Comparison of ENCODE assay signal across 15 cellular contexts in genomic region chrX:7153231-7153630, GRCh38. TPM values are rescaled to one million over a fixed set of nuclear protein-coding genes. Genes with fewer than 3 reads are reported as not detected.
DNase-seq lines count a peak whose midpoint lies in the region; ATAC-seq and TF ChIP-seq lines count a peak whose summit lies in the region.
"Had no signal": no experiment of that assay in that cellular context is flagged by ENCODE, and none has a peak within 500 bp of the region (broad histone marks: within the 10 kb centered on the region; RNA-seq: fewer than 3 reads in every experiment).

No MANE protein-coding gene starts in this region.

- H4K91ac ChIP-seq in H9 (ENCODE audit: insufficient read length, low read depth, low read length) (no peak overlapping the region), IMR-90 (ENCODE audit: insufficient read depth, low read depth, low read length) (no peak overlapping the region)

- H3K23me2 ChIP-seq in H9 (ENCODE audit: insufficient read length, low read depth, low read length, poor library complexity, severe bottlenecking), result no peaks in the 10 kb centered on the region

- TF ChIP-seq CTCF in H9 (conservative IDR thresholded peaks at IDR 0.05), result no peak
- TF ChIP-seq CTCF in IMR-90 (conservative IDR thresholded peaks at IDR 0.05; ENCODE audit: low read depth, low read length), result no peak
- no peak for TF ChIP-seq CTCF in esophagus muscularis mucosa (IDR thresholded peaks at IDR 0.05)

- in situ Hi-C loops in IMR-90 (cut with MboI; ENCODE audit: low sequenced_read_pairs), result no loop called here

- TF ChIP-seq POLR2A in IMR-90 (IDR thresholded peaks at IDR 0.05; ENCODE audit: low read depth, low read length) (no peak), esophagus muscularis mucosa (IDR thresholded peaks at IDR 0.05; ENCODE audit: low read depth) (no peak)

- DNase-seq in H9, result no peak
- DNase-seq in IMR-90, result no peak
- DNase-seq in stimulated activated naive CD4-positive, alpha-beta T cell treated with Interleukin-2 at 50 U/mL for 16 hours (lab: John Stamatoyannopoulos, UW), result no peak
- no peak for DNase-seq in esophagus muscularis mucosa (ENCODE audit: extremely low spot score)
- DNase-seq: C1 segment of cervical spinal cord; Calu3; CD4-positive, alpha-beta memory T cell; COR-L47; DMS153; EL; GDM1 had no signal

- H2BK5ac ChIP-seq in H9 (ENCODE audit: insufficient read length, low read length) (no peak overlapping the region), IMR-90 (ENCODE audit: low read depth, low read length, poor library complexity, severe bottlenecking) (no peak overlapping the region)

- H3K4me3 ChIP-seq in IMR-90 (ENCODE audit: insufficient read depth, low read depth, low read length), result no peak overlapping the region
- H3K4me3 ChIP-seq in esophagus muscularis mucosa, result no peak overlapping the region
- H3K4me3 ChIP-seq: GM23338, HAP-1 had no signal

- no peak overlapping the region for H3K9ac ChIP-seq in H9 (ENCODE audit: extremely low read depth, insufficient read length, low read length)
- H3K9ac ChIP-seq in IMR-90 (ENCODE audit: low read depth, low read length), result no peak overlapping the region

- peak overlapping the region in 1 of 3 experiments; percentile 9; a peak in 2 of 7 replicates for H3K27ac Mint-ChIP-seq in H9
- H3K27ac Mint-ChIP-seq in dendritic cell treated with granulocyte-macrophage colony-stimulating factor and Interleukin-4, amounts not matched to agents 40 ng/mL and 50 ng/mL, for 4 days, result peak overlapping the region; percentile 17
- H3K27ac Mint-ChIP-seq: GM23338 had no signal

- TF ChIP-seq EP300 in esophagus muscularis mucosa (IDR thresholded peaks at IDR 0.05), result no peak

- H3K36me3 ChIP-seq in IMR-90 (ENCODE audit: control insufficient read depth, insufficient read depth, low read length) (no peaks in the 10 kb centered on the region), esophagus muscularis mucosa (no peaks in the 10 kb centered on the region)
- H3K36me3 ChIP-seq: HAP-1 had no signal

- H3K27me3 Mint-ChIP-seq in H9 (ENCODE audit: low read depth), result peaks cover 10% of the 10 kb centered on the region
- H3K27me3 Mint-ChIP-seq in dendritic cell treated with granulocyte-macrophage colony-stimulating factor and Interleukin-4, amounts not matched to agents 40 ng/mL and 50 ng/mL, for 4 days, result no peaks in the 10 kb centered on the region
- H3K27me3 Mint-ChIP-seq: CD4-positive, alpha-beta memory T cell had no signal

- H4K8ac ChIP-seq in H9 (replicated peaks; ENCODE audit: insufficient read length, low read depth, low read length) (no peak overlapping the region), IMR-90 (ENCODE audit: low read depth in 2 of 2, low read length in 2 of 2) (no peak overlapping the region)

- H4K5ac ChIP-seq in H9 (ENCODE audit: insufficient read length, low read depth, low read length) (peak overlapping the region; percentile 80), IMR-90 (ENCODE audit: low read depth, low read length) (no peak overlapping the region)

- no peaks in the 10 kb centered on the region for H3K36me3 Mint-ChIP-seq in H9 (ENCODE audit: insufficient read depth in 1 of 3, low read depth in 3 of 3)
- peaks cover 3% of the 10 kb centered on the region for H3K36me3 Mint-ChIP-seq in dendritic cell treated with granulocyte-macrophage colony-stimulating factor and Interleukin-4, amounts not matched to agents 40 ng/mL and 50 ng/mL, for 4 days (ENCODE audit: low read depth)

- H3K4me1 Mint-ChIP-seq in H9, result peaks cover 14 to 16% of the 10 kb centered on the region in 2 experiments
- no peaks in the 10 kb centered on the region for H3K4me1 Mint-ChIP-seq in dendritic cell treated with granulocyte-macrophage colony-stimulating factor and Interleukin-4, amounts not matched to agents 40 ng/mL and 50 ng/mL, for 4 days (ENCODE audit: low read depth)

- TF ChIP-seq RAD21 in IMR-90 (IDR thresholded peaks at IDR 0.05; ENCODE audit: low read length), result no peak

- H2AK9ac ChIP-seq in IMR-90 (replicated peaks; ENCODE audit: low read depth, low read length, poor library complexity), result no peak overlapping the region

- no peak overlapping the region for H3K27ac ChIP-seq in H9 (ENCODE audit: insufficient read length, low read depth, low read length)
- no peak overlapping the region for H3K27ac ChIP-seq in IMR-90 (ENCODE audit: insufficient read depth, low read length)
- H3K27ac ChIP-seq in esophagus muscularis mucosa (replicated peaks in 1 of 4), result no peak overlapping the region

- no peak overlapping the region for H2BK15ac ChIP-seq in H9 (ENCODE audit: low read depth, low read length)
- no peak overlapping the region for H2BK15ac ChIP-seq in IMR-90 (ENCODE audit: low read depth, low read length)

- no peak overlapping the region for H2AFZ ChIP-seq in H9 (ENCODE audit: low read length)
- no peak overlapping the region for H2AFZ ChIP-seq in IMR-90 (replicated peaks; ENCODE audit: low read length, poor library complexity)
- H2AFZ ChIP-seq: GM23338 had no signal

- H3K4me1 ChIP-seq in H9 (ENCODE audit: insufficient read depth, low read length), result peaks cover 3% of the 10 kb centered on the region; the same call in 1 of the 2 replicates
- no peaks in the 10 kb centered on the region; the same call in 1 of the 2 replicates for H3K4me1 ChIP-seq in IMR-90 (ENCODE audit: control insufficient read depth, insufficient read depth, low read length)
- H3K4me1 ChIP-seq in esophagus muscularis mucosa, result no peaks in the 10 kb centered on the region
- H3K4me1 ChIP-seq: HAP-1 had no signal

- dilution Hi-C loops in IMR-90 (cut with HindIII; ENCODE audit: low sequenced_read_pairs, unreplicated experiment), result no loop called here

- H3K18ac ChIP-seq in H9 (ENCODE audit: insufficient read length, low read depth, low read length), result no peak overlapping the region
- no peak overlapping the region for H3K18ac ChIP-seq in IMR-90 (ENCODE audit: low read depth, low read length)

- H3K4me3 Mint-ChIP-seq in H9, result no peak overlapping the region
- no peak overlapping the region for H3K4me3 Mint-ChIP-seq in dendritic cell treated with granulocyte-macrophage colony-stimulating factor and Interleukin-4, amounts not matched to agents 40 ng/mL and 50 ng/mL, for 4 days
- H3K4me3 Mint-ChIP-seq: CD4-positive, alpha-beta memory T cell; GM23338 had no signal

- H3T11ph ChIP-seq in H9 (ENCODE audit: low read length), result no peak overlapping the region

- H3K9me1 ChIP-seq in IMR-90 (ENCODE audit: insufficient read depth, low read length), result no peaks in the 10 kb centered on the region

- ATAC-seq in IMR-90 (ENCODE audit: low read depth) (no peak), HG03460 (IDR thresholded peaks at IDR 0.05; ENCODE audit: unreplicated experiment) (no peak)
- ATAC-seq: GM23338 had no signal

- H3K9me3 Mint-ChIP-seq in H9, result no peaks in the 10 kb centered on the region
- H3K9me3 Mint-ChIP-seq in dendritic cell treated with granulocyte-macrophage colony-stimulating factor and Interleukin-4, amounts not matched to agents 40 ng/mL and 50 ng/mL, for 4 days, result no peaks in the 10 kb centered on the region
- H3K9me3 Mint-ChIP-seq: GM23338 had no signal

- H3K79me2 ChIP-seq in H9 (ENCODE audit: insufficient read depth, low read length), result no peaks in the 10 kb centered on the region

- no peak overlapping the region for H3K23ac ChIP-seq in H9 (ENCODE audit: insufficient read length, low read depth, low read length)
- no peak overlapping the region for H3K23ac ChIP-seq in IMR-90 (ENCODE audit: low read depth, low read length)

- H2BK12ac ChIP-seq in H9 (ENCODE audit: insufficient read length, low read depth, low read length), result no peak overlapping the region

- BruUV-seq in IMR-90 (replicated peaks; lab: Mats Ljungman, UMichigan), result no TSS peak

- no peaks in the 10 kb centered on the region for H3K27me3 ChIP-seq in H9 (ENCODE audit: insufficient read depth, low read length)
- peaks cover 6% of the 10 kb centered on the region; the same call in 1 of the 2 replicates for H3K27me3 ChIP-seq in IMR-90 (ENCODE audit: control insufficient read depth, insufficient read depth, low read length)
- H3K27me3 ChIP-seq in esophagus muscularis mucosa, result no peaks in the 10 kb centered on the region

- WGBS in H9 (ENCODE audit: extremely low coverage, insufficient read length, low lambda C conversion rate), result no CpG with 5 or more reads among the region's 2 CpGs
- WGBS in IMR-90 (ENCODE audit: extremely low coverage in 2 of 2, insufficient read length in 1 of 2), 2 experiments, result 68% methylated on average over 2 of the region's 2 CpGs; no CpG with 5 or more reads in 1 of the 2 experiments
- 80% methylated on average over 2 of the region's 2 CpGs for WGBS in esophagus muscularis mucosa

- H3K79me1 ChIP-seq in H9 (ENCODE audit: insufficient read depth, low read depth, low read length, poor library complexity, severe bottlenecking), result no peaks in the 10 kb centered on the region
- no peaks in the 10 kb centered on the region; a peak in 1 of 4 replicates for H3K79me1 ChIP-seq in IMR-90 (ENCODE audit: low read depth in 1 of 2, low read length in 2 of 2)

- H2BK20ac ChIP-seq in H9 (ENCODE audit: low read depth, low read length, poor library complexity, severe bottlenecking), result no peak overlapping the region
- no peak overlapping the region for H2BK20ac ChIP-seq in IMR-90 (ENCODE audit: low read depth, low read length)

- H4K20me1 ChIP-seq in H9 (ENCODE audit: control insufficient read depth, insufficient read depth, insufficient read length) (no peaks in the 10 kb centered on the region), IMR-90 (ENCODE audit: insufficient read depth, low read length) (no peaks in the 10 kb centered on the region)

- no peak overlapping the region for H2AK5ac ChIP-seq in H9 (ENCODE audit: insufficient read length, low read length)
- peak overlapping the region; percentile 54; the same call in 1 of the 2 replicates for H2AK5ac ChIP-seq in IMR-90 (ENCODE audit: low read depth, low read length)

- intact Hi-C loops in IMR-90 (cut with micrococcal nuclease) (no loop called here), esophagus muscularis mucosa (cut with DNase I) (no loop called here)
- intact Hi-C loops in dendritic cell treated with granulocyte-macrophage colony-stimulating factor and Interleukin-4, amounts not matched to agents 40 ng/mL and 50 ng/mL, for 4 days (cut with micrococcal nuclease), result no loop called here

- H3K4me2 ChIP-seq in H9 (ENCODE audit: insufficient read depth, insufficient read length, low read length) (no peak overlapping the region), IMR-90 (ENCODE audit: low read depth, low read length) (no peak overlapping the region)
- H3K4me2 ChIP-seq: GM23338 had no signal

- no peak overlapping the region for H2BK120ac ChIP-seq in H9 (ENCODE audit: low read depth, low read length, poor library complexity, severe bottlenecking)
- no peak overlapping the region for H2BK120ac ChIP-seq in IMR-90 (ENCODE audit: low read depth, low read length)

- H3K14ac ChIP-seq in H9 (ENCODE audit: insufficient read depth, low read length), result no peak overlapping the region
- no peak overlapping the region for H3K14ac ChIP-seq in IMR-90 (replicated peaks; ENCODE audit: low read depth, low read length)

- no peak overlapping the region; the same call in 1 of the 2 replicates for H3K4ac ChIP-seq in H9 (ENCODE audit: low read depth, low read length)
- H3K4ac ChIP-seq in IMR-90 (ENCODE audit: low read depth, low read length), result no peak overlapping the region

- POLR2A ChIA-PET in IMR-90 (lab: Charles Lee; ENCODE audit: unreplicated experiment), result no interaction called here

- H3K56ac ChIP-seq in H9 (ENCODE audit: insufficient read length, low read depth, low read length) (no peak overlapping the region), IMR-90 (ENCODE audit: extremely low read depth, insufficient read depth, low read length) (no peak overlapping the region)

- CTCF ChIA-PET in IMR-90 (lab: Yijun Ruan, JAX), result no interaction called here

- H3K9me3 ChIP-seq in H9 (ENCODE audit: control insufficient read depth, low read depth, low read length) (no peaks in the 10 kb centered on the region), IMR-90 (ENCODE audit: control insufficient read depth, insufficient read depth, low read length) (no peaks in the 10 kb centered on the region), esophagus muscularis mucosa (no peaks in the 10 kb centered on the region)
- H3K9me3 ChIP-seq: HAP-1 had no signal

RNA-seq across cellular contexts. Expression of gene PUDP, which starts 5.3 kb away (rescaled TPM):
- total RNA-seq in H9 (2021) (46.3 and 47.3 TPM in 2 replicates), IMR-90 (2012; rRNA removed) (22.2 and 25.0 TPM in 2 replicates), esophagus muscularis mucosa (10 to 100 TPM in 1 of 4 donors, 1 to 10 TPM in 3; 5.6 to 14.2 (median 9.1) TPM)
- 28.6 and 29.4 TPM in 2 replicates for polyA plus RNA-seq in IMR-90 (2012; rRNA removed)
- polyA plus RNA-seq in IMR-90 (2012; cell fraction: cytosol; rRNA removed), result 19.5 and 44.1 TPM in 2 replicates
- polyA plus RNA-seq in IMR-90 (2012; cell fraction: nucleus; rRNA removed; ENCODE audit: low replicate concordance), result 9.6 and 13.2 TPM in 2 replicates

RNA-seq across cellular contexts. Expression of gene STS, which starts 5.7 kb away (rescaled TPM):
- total RNA-seq in H9 (2021) (3.6 and 3.8 TPM in 2 replicates), IMR-90 (2012; rRNA removed) (3.4 and 3.6 TPM in 2 replicates), esophagus muscularis mucosa (1 to 10 TPM; 4.6 to 7.9 (median 5.5) TPM)
- polyA plus RNA-seq in IMR-90 (2012; rRNA removed), result 2.4 and 2.6 TPM in 2 replicates
- 0.96 and 1.2 TPM in 2 replicates for polyA plus RNA-seq in IMR-90 (2012; cell fraction: cytosol; rRNA removed)
- 0.35 and 1.4 TPM in 2 replicates for polyA plus RNA-seq in IMR-90 (2012; cell fraction: nucleus; rRNA removed; ENCODE audit: low replicate concordance)
